10 cellular contexts compared by ENCODE assay signal in genomic region chr22:49972163-49973017, GRCh38. TPM values are rescaled to one million over a fixed set of nuclear protein-coding genes. Genes with fewer than 3 reads are reported as not detected.
DNase-seq lines count a peak whose midpoint lies in the region; ATAC-seq and TF ChIP-seq lines count a peak whose summit lies in the region.
"Had no signal": no experiment of that assay in that cellular context is flagged by ENCODE, and none has a peak within 500 bp of the region (broad histone marks: within the 10 kb centered on the region; RNA-seq: fewer than 3 reads in every experiment).

No MANE protein-coding gene starts in this region.

- no peak for ATAC-seq in omental fat pad (ENCODE audit: low FRiP score)
- ATAC-seq in GM18502 (IDR thresholded peaks at IDR 0.05; ENCODE audit: poor library complexity, unreplicated experiment), result no peak

- H3K27ac Mint-ChIP-seq in type B pancreatic cell, result no peak overlapping the region

- H3K27me3 Mint-ChIP-seq in type B pancreatic cell, result peaks cover 14% of the 10 kb centered on the region

- no peaks in the 10 kb centered on the region for H3K36me3 Mint-ChIP-seq in type B pancreatic cell

- H3K4me1 Mint-ChIP-seq in type B pancreatic cell (ENCODE audit: unreplicated experiment), result peaks cover 14% of the 10 kb centered on the region

- no peak overlapping the region for H3K4me3 Mint-ChIP-seq in type B pancreatic cell
- H3K4me3 Mint-ChIP-seq: CD4-positive, alpha-beta memory T cell had no signal

- peak; percentile 15 for DNase-seq in stimulated activated CD4-positive, alpha-beta T cell treated with anti-CD3 and anti-CD28 coated beads, Interleukin-1b, Interleukin-23, amount 100 ng/mL, for 48 hours
- no peak for DNase-seq in stimulated activated CD4-positive, alpha-beta T cell treated with anti-CD3 and anti-CD28 coated beads, Interleukin-2, amount 100 ng/mL, for 48 hours
- DNase-seq in effector CD4-positive, alpha-beta T cell, result peak; percentile 5
- peak; percentile 22 for DNase-seq in omental fat pad (ENCODE audit: low spot score)
- DNase-seq in activated gamma-delta T cell treated with Interleukin-2 at 50 U/mL for 16 hours, result no peak
- no peak for DNase-seq in NCI-H82 (lab: John Stamatoyannopoulos, UW)
- DNase-seq in type B pancreatic cell (ENCODE audit: extremely low spot score, unreplicated experiment), result no peak

- TF ChIP-seq CTCF in omental fat pad (IDR thresholded peaks at IDR 0.05) (no peak), type B pancreatic cell (conservative IDR thresholded peaks at IDR 0.05) (no peak)

- no peaks in the 10 kb centered on the region for H3K9me3 Mint-ChIP-seq in type B pancreatic cell

RNA-seq across cellular contexts. Expression of gene PIM3, which starts 11.8 kb away (rescaled TPM):
- total RNA-seq in omental fat pad, result 100 to 1,000 TPM in 2 of 4 donors, 10 to 100 TPM in 2; 92.2 to 174 (median 114) TPM
- 36.7 and 58.6 TPM in 2 replicates for total RNA-seq in type B pancreatic cell (ENCODE audit: low replicate concordance)

RNA-seq across cellular contexts. Expression of gene IL17REL, which starts 40.2 kb away (rescaled TPM):
- total RNA-seq in omental fat pad, result not detected
- 0.10 TPM in 1 of 2 replicates, not detected in the other for total RNA-seq in type B pancreatic cell (ENCODE audit: low replicate concordance)
- total RNA-seq: CD4-positive, alpha-beta memory T cell; mononuclear cell had no signal

RNA-seq across cellular contexts. Expression of gene CRELD2, which starts 54.0 kb away (rescaled TPM):
- 10 to 100 TPM; 30.8 to 52.4 (median 39.8) TPM for total RNA-seq in omental fat pad
- 45.2 and 55.8 TPM in 2 replicates for total RNA-seq in type B pancreatic cell (ENCODE audit: low replicate concordance)

RNA-seq across cellular contexts. Expression of gene ALG12, which starts 54.2 kb away (rescaled TPM):
- total RNA-seq in omental fat pad (10 to 100 TPM; 11.7 to 21.8 (median 13.0) TPM), type B pancreatic cell (ENCODE audit: low replicate concordance) (30.0 and 37.6 TPM in 2 replicates)

Comparison
In these comparisons a context has a peak if more than half of its experiments do, and no peak if none do; other contexts are left out.
1. DNase-seq: peak in stimulated activated CD4-positive, alpha-beta T cell treated with anti-CD3 and anti-CD28 coated beads, Interleukin-1b, Interleukin-23, amount 100 ng/mL, for 48 hours (single experiment), effector CD4-positive, alpha-beta T cell (single experiment) and omental fat pad (single experiment); none in stimulated activated CD4-positive, alpha-beta T cell treated with anti-CD3 and anti-CD28 coated beads, Interleukin-2, amount 100 ng/mL, for 48 hours (0 of 2), activated gamma-delta T cell treated with Interleukin-2 at 50 U/mL for 16 hours (single experiment), NCI-H82 (single experiment) and type B pancreatic cell (single experiment).